18 cellular contexts compared by ENCODE assay signal in genomic region chr15:78001656-78002055, GRCh38.
A peak's percentile ranks its signal among the peaks of the same experiment; 100 is the strongest.
DNase-seq lines count a peak whose midpoint lies in the region; ATAC-seq and TF ChIP-seq lines count a peak whose summit lies in the region.
"Had no signal": no experiment of that assay in that cellular context is flagged by ENCODE, and none has a peak within 500 bp of the region (broad histone marks: within the 10 kb centered on the region; RNA-seq: fewer than 3 reads in every experiment).

No MANE protein-coding gene starts in this region.

- ATAC-seq in activated CD8-positive, alpha-beta T cell treated with anti-CD3 and anti-CD28 coated beads for 36 hours: no peak
- ATAC-seq in activated CD8-positive, alpha-beta T cell treated with anti-CD3 and anti-CD28 coated beads, Interleukin-2, amount 10 ng/mL, durations not matched to agents 7 days and 5 days: no peak
- no peak for ATAC-seq in CD4-positive, CD25-positive, alpha-beta regulatory T cell (ENCODE audit: low read depth in 2 of 2)
- no peak for ATAC-seq in HG02798 (IDR thresholded peaks at IDR 0.05; ENCODE audit: poor library complexity, unreplicated experiment)
- ATAC-seq: GM12878, PC-3 had no signal

- no peak for DNase-seq in activated CD8-positive, alpha-beta T cell treated with anti-CD3 and anti-CD28 coated beads for 36 hours
- no peak for DNase-seq in activated CD8-positive, alpha-beta T cell treated with anti-CD3 and anti-CD28 coated beads, Interleukin-2, amount 10 ng/mL, durations not matched to agents 7 days and 5 days
- DNase-seq in CD4-positive, CD25-positive, alpha-beta regulatory T cell: no peak
- no peak for DNase-seq in activated T-helper 1 cell treated with anti-CD3 and anti-CD28 coated beads, Interleukin-12 subunit alpha, Interleukin-12 subunit beta, Interleukin-2, Interleukin-4 antibody, amounts not matched to agents 30 ng/mL and 10 ng/mL and 1 ng/mL, durations not matched to agents 14 hours and 24 hours and 36 hours (ENCODE audit: low spot score)
- DNase-seq in NCI-H2081 treated with DMSO at 0.1 percent for 48 hours (lab: John Stamatoyannopoulos, UW) (no peak), RKO (ENCODE audit: low spot score) (no peak)
- DNase-seq: 8988T, DMS79, H7, MG63, NCI-H1092 treated with DMSO at 0.1 percent for 48 hours, NCI-H1694 treated with DMSO at 0.1 percent for 48 hours, NCI-H446, PC-3 had no signal

- POLR2A ChIA-PET in activated CD8-positive, alpha-beta T cell treated with anti-CD3 and anti-CD28 coated beads for 36 hours (lab: Charles Lee): interaction anchor here (1.7 kb wide), 1 partner anchor 107 kb away, joined by 5 read pairs; no protein-coding TSS in a partner anchor
- POLR2A ChIA-PET in activated CD8-positive, alpha-beta T cell treated with anti-CD3 and anti-CD28 coated beads, Interleukin-2, amount 10 ng/mL, durations not matched to agents 7 days and 5 days (lab: Charles Lee): no interaction called here

- H3K4me3 ChIP-seq in CD4-positive, CD25-positive, alpha-beta regulatory T cell (ENCODE audit: low read depth, low read length): no peak overlapping the region
- no peak overlapping the region for H3K4me3 ChIP-seq in neutrophil (ENCODE audit: low read depth in 1 of 2, low read length in 1 of 2)
- H3K4me3 ChIP-seq: BLaER1, GM12878, MG63 had no signal

- H3K27ac ChIP-seq in CD4-positive, CD25-positive, alpha-beta regulatory T cell (ENCODE audit: insufficient read depth, low read length, poor library complexity, severe bottlenecking): no peak overlapping the region
- peak overlapping the region; percentile 60 for H3K27ac ChIP-seq in neutrophil
- H3K27ac ChIP-seq: BLaER1 had no signal

- intact Hi-C loops in activated CD8-positive, alpha-beta T cell treated with anti-CD3 and anti-CD28 coated beads for 36 hours (cut with micrococcal nuclease): loop anchor here (5.0 kb wide), 1 partner anchor 111 kb away; no protein-coding TSS in a partner anchor
- intact Hi-C loops in activated T-helper 1 cell treated with anti-CD3 and anti-CD28 coated beads, Interleukin-12 subunit alpha, Interleukin-12 subunit beta, Interleukin-2, Interleukin-4 antibody, amounts not matched to agents 30 ng/mL and 10 ng/mL and 1 ng/mL, durations not matched to agents 14 hours and 24 hours and 36 hours (cut with micrococcal nuclease): loop anchor here (5.0 kb wide), 1 partner anchor 34 kb away; no protein-coding TSS in a partner anchor

- H3K27me3 Mint-ChIP-seq in activated CD8-positive, alpha-beta T cell treated with anti-CD3 and anti-CD28 coated beads for 36 hours: no peaks in the 10 kb centered on the region
- H3K27me3 Mint-ChIP-seq in activated CD8-positive, alpha-beta T cell treated with anti-CD3 and anti-CD28 coated beads, Interleukin-2, amount 10 ng/mL, durations not matched to agents 7 days and 5 days (ENCODE audit: low read depth): no peaks in the 10 kb centered on the region
- no peaks in the 10 kb centered on the region for H3K27me3 Mint-ChIP-seq in CD4-positive, CD25-positive, alpha-beta regulatory T cell
- H3K27me3 Mint-ChIP-seq in activated T-helper 1 cell treated with anti-CD3 and anti-CD28 coated beads, Interleukin-12 subunit alpha, Interleukin-12 subunit beta, Interleukin-2, Interleukin-4 antibody, amounts not matched to agents 30 ng/mL and 10 ng/mL and 1 ng/mL, durations not matched to agents 14 hours and 24 hours and 36 hours (ENCODE audit: insufficient read depth): no peaks in the 10 kb centered on the region

- H3K36me3 ChIP-seq in CD4-positive, CD25-positive, alpha-beta regulatory T cell (ENCODE audit: control insufficient read depth, insufficient read depth, low read length): peaks cover 79% of the 10 kb centered on the region
- H3K36me3 ChIP-seq in neutrophil: peaks cover 92% of the 10 kb centered on the region

- peaks cover 18% of the 10 kb centered on the region for H3K4me1 Mint-ChIP-seq in activated CD8-positive, alpha-beta T cell treated with anti-CD3 and anti-CD28 coated beads for 36 hours (ENCODE audit: low read depth)
- H3K4me1 Mint-ChIP-seq in activated CD8-positive, alpha-beta T cell treated with anti-CD3 and anti-CD28 coated beads, Interleukin-2, amount 10 ng/mL, durations not matched to agents 7 days and 5 days (ENCODE audit: low read depth): peaks cover 33% of the 10 kb centered on the region
- peaks cover 4 to 31% (median 13%) of the 10 kb centered on the region in 4 donors for H3K4me1 Mint-ChIP-seq in CD4-positive, CD25-positive, alpha-beta regulatory T cell
- H3K4me1 Mint-ChIP-seq in activated T-helper 1 cell treated with anti-CD3 and anti-CD28 coated beads, Interleukin-12 subunit alpha, Interleukin-12 subunit beta, Interleukin-2, Interleukin-4 antibody, amounts not matched to agents 30 ng/mL and 10 ng/mL and 1 ng/mL, durations not matched to agents 14 hours and 24 hours and 36 hours (ENCODE audit: low read depth): peaks cover 28% of the 10 kb centered on the region

- H3K27me3 ChIP-seq in CD4-positive, CD25-positive, alpha-beta regulatory T cell (ENCODE audit: control insufficient read depth, insufficient read depth, low read length): no peaks in the 10 kb centered on the region
- H3K27me3 ChIP-seq in neutrophil: no peaks in the 10 kb centered on the region
- H3K27me3 ChIP-seq: BLaER1, MG63 had no signal

- H3K27ac Mint-ChIP-seq in activated CD8-positive, alpha-beta T cell treated with anti-CD3 and anti-CD28 coated beads for 36 hours: peak overlapping the region; percentile 38
- H3K27ac Mint-ChIP-seq in activated CD8-positive, alpha-beta T cell treated with anti-CD3 and anti-CD28 coated beads, Interleukin-2, amount 10 ng/mL, durations not matched to agents 7 days and 5 days: no peak overlapping the region
- peak overlapping the region; percentile 29 to 86 (median 69) for H3K27ac Mint-ChIP-seq in CD4-positive, CD25-positive, alpha-beta regulatory T cell
- peak overlapping the region; percentile 14 for H3K27ac Mint-ChIP-seq in activated T-helper 1 cell treated with anti-CD3 and anti-CD28 coated beads, Interleukin-12 subunit alpha, Interleukin-12 subunit beta, Interleukin-2, Interleukin-4 antibody, amounts not matched to agents 30 ng/mL and 10 ng/mL and 1 ng/mL, durations not matched to agents 14 hours and 24 hours and 36 hours

- H3K9me3 ChIP-seq in CD4-positive, CD25-positive, alpha-beta regulatory T cell (ENCODE audit: control insufficient read depth in 2 of 2, low read length in 2 of 2): no peaks in the 10 kb centered on the region
- no peaks in the 10 kb centered on the region for H3K9me3 ChIP-seq in neutrophil
- H3K9me3 ChIP-seq: BLaER1, MG63 had no signal

- no peaks in the 10 kb centered on the region for H3K9me3 Mint-ChIP-seq in activated CD8-positive, alpha-beta T cell treated with anti-CD3 and anti-CD28 coated beads for 36 hours
- no peaks in the 10 kb centered on the region for H3K9me3 Mint-ChIP-seq in activated CD8-positive, alpha-beta T cell treated with anti-CD3 and anti-CD28 coated beads, Interleukin-2, amount 10 ng/mL, durations not matched to agents 7 days and 5 days (ENCODE audit: insufficient read depth)
- H3K9me3 Mint-ChIP-seq in CD4-positive, CD25-positive, alpha-beta regulatory T cell: no peaks in the 10 kb centered on the region
- H3K9me3 Mint-ChIP-seq in activated T-helper 1 cell treated with anti-CD3 and anti-CD28 coated beads, Interleukin-12 subunit alpha, Interleukin-12 subunit beta, Interleukin-2, Interleukin-4 antibody, amounts not matched to agents 30 ng/mL and 10 ng/mL and 1 ng/mL, durations not matched to agents 14 hours and 24 hours and 36 hours: no peaks in the 10 kb centered on the region

- no peak overlapping the region for H3K4me3 Mint-ChIP-seq in activated CD8-positive, alpha-beta T cell treated with anti-CD3 and anti-CD28 coated beads for 36 hours
- no peak overlapping the region for H3K4me3 Mint-ChIP-seq in activated CD8-positive, alpha-beta T cell treated with anti-CD3 and anti-CD28 coated beads, Interleukin-2, amount 10 ng/mL, durations not matched to agents 7 days and 5 days
- no peak overlapping the region for H3K4me3 Mint-ChIP-seq in CD4-positive, CD25-positive, alpha-beta regulatory T cell
- no peak overlapping the region for H3K4me3 Mint-ChIP-seq in activated T-helper 1 cell treated with anti-CD3 and anti-CD28 coated beads, Interleukin-12 subunit alpha, Interleukin-12 subunit beta, Interleukin-2, Interleukin-4 antibody, amounts not matched to agents 30 ng/mL and 10 ng/mL and 1 ng/mL, durations not matched to agents 14 hours and 24 hours and 36 hours

- CTCF ChIA-PET in activated CD8-positive, alpha-beta T cell treated with anti-CD3 and anti-CD28 coated beads for 36 hours (lab: Charles Lee): interaction anchor here (1.9 to 2.0 kb wide), 2 partner anchors 42 to 107 kb away, joined by 7 to 8 read pairs; no protein-coding TSS in a partner anchor
- CTCF ChIA-PET in activated CD8-positive, alpha-beta T cell treated with anti-CD3 and anti-CD28 coated beads, Interleukin-2, amount 10 ng/mL, durations not matched to agents 7 days and 5 days (lab: Charles Lee): interaction anchor here (0.7 to 3.9 kb wide), 3 partner anchors 67 to 107 kb away, joined by 3 to 62 read pairs (median 11); no protein-coding TSS in a partner anchor

- TF ChIP-seq CTCF in activated CD8-positive, alpha-beta T cell treated with anti-CD3 and anti-CD28 coated beads for 36 hours (IDR thresholded peaks at IDR 0.05): no peak
- no peak for TF ChIP-seq CTCF in neutrophil (IDR thresholded peaks at IDR 0.05)

- no peaks in the 10 kb centered on the region for H3K4me1 ChIP-seq in CD4-positive, CD25-positive, alpha-beta regulatory T cell (ENCODE audit: control insufficient read depth, insufficient read depth, low read length, poor library complexity, severe bottlenecking)
- H3K4me1 ChIP-seq in neutrophil (ENCODE audit: control insufficient read depth in 1 of 2, insufficient read depth in 1 of 2, low read depth in 1 of 2, low read length in 1 of 2): peaks cover 36 to 45% of the 10 kb centered on the region in 2 experiments

- peaks cover 26% of the 10 kb centered on the region for H3K36me3 Mint-ChIP-seq in activated CD8-positive, alpha-beta T cell treated with anti-CD3 and anti-CD28 coated beads for 36 hours (ENCODE audit: low read depth)
- peaks cover 73% of the 10 kb centered on the region for H3K36me3 Mint-ChIP-seq in activated CD8-positive, alpha-beta T cell treated with anti-CD3 and anti-CD28 coated beads, Interleukin-2, amount 10 ng/mL, durations not matched to agents 7 days and 5 days (ENCODE audit: low read depth)
- H3K36me3 Mint-ChIP-seq in CD4-positive, CD25-positive, alpha-beta regulatory T cell: peaks cover 44% of the 10 kb centered on the region
- H3K36me3 Mint-ChIP-seq in activated T-helper 1 cell treated with anti-CD3 and anti-CD28 coated beads, Interleukin-12 subunit alpha, Interleukin-12 subunit beta, Interleukin-2, Interleukin-4 antibody, amounts not matched to agents 30 ng/mL and 10 ng/mL and 1 ng/mL, durations not matched to agents 14 hours and 24 hours and 36 hours (ENCODE audit: low read depth): peaks cover 29% of the 10 kb centered on the region
